In the genomic region with DNA sequence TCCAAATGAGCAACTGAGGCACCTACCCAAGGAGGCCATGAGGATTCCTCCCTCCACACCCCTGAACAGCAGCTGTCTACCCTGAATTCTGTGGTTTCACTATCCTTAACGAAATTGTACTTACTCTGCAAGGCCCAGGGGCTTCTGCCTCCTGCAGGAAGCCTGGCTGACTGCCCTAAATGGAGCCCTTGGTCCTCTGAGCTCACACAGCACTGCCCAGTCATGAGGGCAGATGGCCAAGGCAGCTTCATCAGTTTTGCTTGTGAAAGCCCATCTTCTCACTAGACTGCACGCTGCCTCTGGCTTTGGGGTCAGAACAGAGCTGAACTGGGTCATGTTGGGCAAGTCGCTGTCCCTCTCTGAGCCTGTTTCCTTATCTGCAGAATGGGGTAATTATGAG, we compare ENCODE assay signal across 22 cellular contexts. TPM values are rescaled to one million over a fixed set of nuclear protein-coding genes. Genes with fewer than 3 reads are reported as not detected.
DNase-seq lines count a peak whose midpoint lies in the region; ATAC-seq and TF ChIP-seq lines count a peak whose summit lies in the region.
"Had no signal": no experiment of that assay in that cellular context is flagged by ENCODE, and none has a peak within 500 bp of the region (broad histone marks: within the 10 kb centered on the region; RNA-seq: fewer than 3 reads in every experiment).

No MANE protein-coding gene starts in this region.

- no peaks in the 10 kb centered on the region for H3K36me3 Mint-ChIP-seq in WTC11
- H3K36me3 Mint-ChIP-seq: CD4-positive, CD25-positive, alpha-beta regulatory T cell; natural killer cell had no signal

- TF ChIP-seq EP300 in ovary (IDR thresholded peaks at IDR 0.05): no peak

- H3K36me3 ChIP-seq in cardiac muscle cell (no peaks in the 10 kb centered on the region), heart right ventricle (no peaks in the 10 kb centered on the region), mammary epithelial cell (ENCODE audit: insufficient read depth, low read length) (no peaks in the 10 kb centered on the region), ovary (no peaks in the 10 kb centered on the region)
- H3K36me3 ChIP-seq: prostate gland had no signal

- H3K4me3 ChIP-seq in cardiac muscle cell (no peak overlapping the region), heart right ventricle (no peak overlapping the region), fibroblast of villous mesenchyme (ENCODE audit: low read depth, low read length) (no peak overlapping the region), mammary epithelial cell (replicated peaks in 1 of 3; ENCODE audit: insufficient read depth in 1 of 3, low read depth in 2 of 3, low read length in 3 of 3) (no peak overlapping the region), ovary (no peak overlapping the region)
- H3K4me3 ChIP-seq: prostate gland had no signal

- H3K79me2 ChIP-seq in mammary epithelial cell (ENCODE audit: insufficient read depth, low read length): no peaks in the 10 kb centered on the region

- TF ChIP-seq CTCF in cardiac muscle cell (IDR thresholded peaks at IDR 0.05; ENCODE audit: low read depth, low read length): peak; percentile 22
- no peak for TF ChIP-seq CTCF in heart right ventricle (IDR thresholded peaks at IDR 0.05)
- TF ChIP-seq CTCF in WTC11 (IDR thresholded peaks at IDR 0.05): no peak
- peak; percentile 15 for TF ChIP-seq CTCF in fibroblast of villous mesenchyme (IDR thresholded peaks at IDR 0.05; ENCODE audit: insufficient read depth, low read depth, low read length)
- TF ChIP-seq CTCF in mammary epithelial cell (conservative IDR thresholded peaks at IDR 0.05 in 1 of 2, IDR thresholded peaks at IDR 0.05 in 1 of 2; ENCODE audit: extremely low read depth in 1 of 2, insufficient read depth in 1 of 2, low read depth in 1 of 2, low read length in 2 of 2): no peak
- TF ChIP-seq CTCF in ovary (IDR thresholded peaks at IDR 0.05): no peak

- 79 to 80% methylated on average over 3 of the region's 3 CpGs for WGBS in heart right ventricle, 2 donors
- WGBS in mammary epithelial cell (ENCODE audit: low coverage, missing lambda C conversion rate): 82% methylated on average over 3 of the region's 3 CpGs
- WGBS in ovary, 3 donors: 63 to 69% (median 69%) methylated on average over 3 of the region's 3 CpGs

- H3K4me1 ChIP-seq in cardiac muscle cell (ENCODE audit: low read depth): no peaks in the 10 kb centered on the region
- H3K4me1 ChIP-seq in heart right ventricle: peaks cover 0 to 45% (median 0%) of the 10 kb centered on the region in 9 donors
- H3K4me1 ChIP-seq in mammary epithelial cell (ENCODE audit: insufficient read depth, low read length): no peaks in the 10 kb centered on the region
- H3K4me1 ChIP-seq in ovary (ENCODE audit: insufficient read depth): no peaks in the 10 kb centered on the region
- H3K4me1 ChIP-seq: prostate gland had no signal

- no peaks in the 10 kb centered on the region for H3K27me3 ChIP-seq in cardiac muscle cell
- H3K27me3 ChIP-seq in heart right ventricle: peaks cover 0 to 10% (median 0%) of the 10 kb centered on the region in 7 donors
- H3K27me3 ChIP-seq in mammary epithelial cell (ENCODE audit: insufficient read depth, low read length): no peaks in the 10 kb centered on the region
- H3K27me3 ChIP-seq in ovary: no peaks in the 10 kb centered on the region

- no peak overlapping the region for H3K4me3 Mint-ChIP-seq in WTC11
- H3K4me3 Mint-ChIP-seq: CD4-positive, CD25-positive, alpha-beta regulatory T cell; effector memory CD8-positive, alpha-beta T cell; natural killer cell had no signal

- dilution Hi-C loops in mammary epithelial cell (cut with HindIII; ENCODE audit: low sequenced_read_pairs): no loop called here

- no peaks in the 10 kb centered on the region for H3K27me3 Mint-ChIP-seq in WTC11 (ENCODE audit: low read depth)

- no peaks in the 10 kb centered on the region for H4K20me1 ChIP-seq in mammary epithelial cell (ENCODE audit: insufficient read depth, low read length)

- no peak for ATAC-seq in heart right ventricle
- ATAC-seq in WTC11: no peak
- ATAC-seq: effector memory CD8-positive, alpha-beta T cell; natural killer cell had no signal

- intact Hi-C loops in heart right ventricle (cut with DNase I): no loop called here
- intact Hi-C loops in mammary epithelial cell (cut with micrococcal nuclease): no loop called here
- intact Hi-C loops in ovary (cut with DNase I): no loop called here

- H3K4me1 Mint-ChIP-seq in WTC11: peaks cover 13% of the 10 kb centered on the region
- H3K4me1 Mint-ChIP-seq: CD4-positive, CD25-positive, alpha-beta regulatory T cell; natural killer cell had no signal

- H3K27ac Mint-ChIP-seq in WTC11: peak overlapping the region; percentile 69; the same call in 1 of the 2 replicates
- H3K27ac Mint-ChIP-seq: effector memory CD8-positive, alpha-beta T cell; natural killer cell had no signal

- no peak overlapping the region for H2AFZ ChIP-seq in mammary epithelial cell (ENCODE audit: low read depth, low read length)

- H3K9me3 ChIP-seq in cardiac muscle cell (ENCODE audit: low read depth) (no peaks in the 10 kb centered on the region), heart right ventricle (peaks cover 0 to 5% (median 0%) of the 10 kb centered on the region in 11 donors), mammary epithelial cell (replicated peaks; ENCODE audit: insufficient read depth, low read length) (no peaks in the 10 kb centered on the region), ovary (no peaks in the 10 kb centered on the region)
- H3K9me3 ChIP-seq: prostate gland had no signal

- TF ChIP-seq POLR2A in ovary (IDR thresholded peaks at IDR 0.05): no peak

- in situ Hi-C loops in mammary epithelial cell (cut with MboI; ENCODE audit: low sequenced_read_pairs in 2 of 2): no loop called here

- no peak overlapping the region for H3K4me2 ChIP-seq in mammary epithelial cell (ENCODE audit: insufficient read depth, low read depth, low read length)

- POLR2A ChIA-PET in WTC11 (lab: Charles Lee): no interaction called here

- H3K9me3 Mint-ChIP-seq in WTC11: peaks cover 5% of the 10 kb centered on the region
- H3K9me3 Mint-ChIP-seq: effector memory CD8-positive, alpha-beta T cell; natural killer cell had no signal

- no peak overlapping the region for H3K9ac ChIP-seq in mammary epithelial cell (ENCODE audit: insufficient read depth, low read length)

- H3K27ac ChIP-seq in cardiac muscle cell (no peak overlapping the region), heart right ventricle (no peak overlapping the region), mammary epithelial cell (ENCODE audit: insufficient read depth, low read depth, low read length) (no peak overlapping the region), ovary (no peak overlapping the region)
- H3K27ac ChIP-seq: prostate gland had no signal

- CTCF ChIA-PET in WTC11 (lab: Charles Lee): interaction anchor here (1.0 to 1.1 kb wide), 2 partner anchors 16 to 442 kb away, joined by 3 read pairs; no protein-coding TSS in a partner anchor
- CTCF ChIA-PET in mammary epithelial cell (lab: Charles Lee; ENCODE audit: low non-redundant PET): no interaction called here

- DNase-seq in cardiac muscle cell (ENCODE audit: low read depth in 1 of 2, low spot score in 1 of 2) (peak in 1 of 2 donors; percentile 82), heart right ventricle (no peak), WTC11 (ENCODE audit: low spot score) (no peak), fibroblast of villous mesenchyme (ENCODE audit: low read depth) (peak; percentile 34), mammary epithelial cell (no peak), pons (ENCODE audit: low spot score) (no peak), SW 1271 (lab: John Stamatoyannopoulos, UW) (no peak), ovary (no peak)
- DNase-seq: activated CD4-positive, alpha-beta T cell treated with anti-CD3 and anti-CD28 coated beads for 4 hours; activated gamma-delta T cell; amniotic stem cell; CD4-positive, CD25-positive, alpha-beta regulatory T cell; cerebellar nuclear complex; effector memory CD8-positive, alpha-beta T cell; foreskin fibroblast; kidney; mesendoderm; natural killer cell; NCI-H526 treated with DMSO at 0.1 percent for 48 hours; OCI-M1; T-helper 9 cell had no signal

- BruUV-seq in mammary epithelial cell (replicated peaks; lab: Mats Ljungman, UMichigan): no TSS peak

TF ChIP-seq in WTC11, 78 proteins besides CTCF, POLR2A, EP300 and RAD21:
- TF ChIP-seq ZNF317 (CRISPR knock-in tag; IDR thresholded peaks at IDR 0.05; ENCODE audit: borderline replicate concordance, low read depth): no peak
- TF ChIP-seq GTF2I (CRISPR knock-in tag; conservative IDR thresholded peaks at IDR 0.05): no peak

RNA-seq across cellular contexts. Expression of a gene that starts 26.4 kb away (rescaled TPM):
- total RNA-seq in cardiac muscle cell (43.0 and 58.3 TPM in 2 replicates), heart right ventricle (10 to 100 TPM; 16.7 to 45.8 (median 24.8) TPM), WTC11 (2021) (5.9 to 8.9 TPM (median 6.7 TPM) in 3 replicates), fibroblast of villous mesenchyme (3.9 and 10.0 TPM in 2 replicates), mammary epithelial cell (10 to 100 TPM; 49.6 to 68.3 TPM), ovary (10 to 100 TPM; 20.0 to 45.6 (median 28.7) TPM)
- polyA plus RNA-seq in cardiac muscle cell (42.9 and 44.2 TPM in 2 replicates), heart right ventricle (10 to 100 TPM in 1 of 2 donors, 1 to 10 TPM in 1; 9.7 to 31.5 TPM), mammary epithelial cell (41.1 TPM), ovary (10 to 100 TPM; 15.7 to 26.6 TPM)
- polyA minus RNA-seq in mammary epithelial cell: 78.0 TPM
- total RNA-seq: CD4-positive, CD25-positive, alpha-beta regulatory T cell had no signal
- polyA plus RNA-seq: CD4-positive, CD25-positive, alpha-beta regulatory T cell had no signal

Comparison
In these comparisons a context has a peak if more than half of its experiments do, and no peak if none do; other contexts are left out.
1. CTCF ChIP-seq: peak in cardiac muscle cell (single experiment) and fibroblast of villous mesenchyme (single experiment); none in heart right ventricle (0 of 9), WTC11 (single experiment), mammary epithelial cell (0 of 2) and ovary (0 of 3).